In the genomic region with DNA sequence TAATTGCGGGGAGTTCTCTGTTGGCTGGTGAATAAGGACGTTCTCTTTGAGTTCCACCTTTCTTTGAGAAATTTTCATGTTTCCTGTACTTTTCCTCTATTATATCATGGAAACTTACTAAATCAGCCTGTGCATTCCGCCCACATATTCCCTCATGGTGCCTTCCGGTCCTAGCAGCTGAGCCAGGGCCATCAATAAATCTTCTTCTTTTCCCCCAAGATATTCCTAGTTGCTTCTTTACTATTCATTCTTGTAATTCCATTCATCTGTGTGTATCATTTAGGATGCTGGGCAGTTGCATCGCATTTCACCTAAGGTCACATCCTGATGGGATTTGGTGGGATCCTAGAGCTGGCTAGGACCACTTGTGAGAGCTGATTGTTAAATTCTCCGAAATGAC, we compare ENCODE assay signal across 21 cellular contexts.
DNase-seq lines count a peak whose midpoint lies in the region; ATAC-seq and TF ChIP-seq lines count a peak whose summit lies in the region.
"Had no signal": no experiment of that assay in that cellular context is flagged by ENCODE, and none has a peak within 500 bp of the region (broad histone marks: within the 10 kb centered on the region; RNA-seq: fewer than 3 reads in every experiment).

No MANE protein-coding gene starts in this region.

- H3K36me3 Mint-ChIP-seq in activated T-cell treated with anti-CD3 and anti-CD28 coated beads, Interleukin-2, amount 50 U/mL, for 72 hours (ENCODE audit: insufficient read depth in 2 of 2) = no peaks in the 10 kb centered on the region
- H3K36me3 Mint-ChIP-seq: CD4-positive, CD25-positive, alpha-beta regulatory T cell had no signal

- no peaks in the 10 kb centered on the region for H3K9me3 Mint-ChIP-seq in activated T-cell treated with anti-CD3 and anti-CD28 coated beads, Interleukin-2, amount 50 U/mL, for 72 hours

- no peaks in the 10 kb centered on the region for H3K27me3 ChIP-seq in A673 (replicated peaks; ENCODE audit: insufficient read depth, low read depth, low read length, poor library complexity)
- H3K27me3 ChIP-seq: SJSA1 had no signal

- no peak for TF ChIP-seq CTCF in A673 (conservative IDR thresholded peaks at IDR 0.05; ENCODE audit: low read depth, low read length)

- intact Hi-C loops in A673 (cut with micrococcal nuclease; ENCODE audit: unreplicated experiment) (no loop called here), sciatic nerve (cut with DNase I) (no loop called here)

- no peaks in the 10 kb centered on the region for H3K36me3 ChIP-seq in A673 (ENCODE audit: insufficient read depth, low read length, poor library complexity, severe bottlenecking)
- H3K36me3 ChIP-seq: SJSA1 had no signal

- H3K4me1 ChIP-seq in A673 (ENCODE audit: insufficient read depth, low read length, poor library complexity, severe bottlenecking) = peaks cover 17% of the 10 kb centered on the region

- peak; percentile 35 for ATAC-seq in sciatic nerve
- ATAC-seq in activated T-cell treated with anti-CD3 and anti-CD28 coated beads, Interleukin-2, amount 50 U/mL, for 72 hours (replicated peaks in 1 of 2) = no peak
- ATAC-seq: GM12878 had no signal

- DNase-seq in A673 (ENCODE audit: low spot score) = peak; percentile 83
- peak; percentile 2 for DNase-seq in HCEC 1CT
- DNase-seq in amniotic epithelial cell (ENCODE audit: low read depth) = peak; percentile 66
- DNase-seq in sciatic nerve (ENCODE audit: low spot score) = no peak
- DNase-seq in GOT3 (lab: John Stamatoyannopoulos, UW) = no peak
- no peak for DNase-seq in HuH-7 (ENCODE audit: low spot score)
- DNase-seq in activated effector memory CD4-positive, alpha-beta T cell treated with anti-CD3 and anti-CD28 coated beads, Interleukin-2, amount 50 U/mL, for 16 hours = no peak
- DNase-seq in activated T-cell treated with anti-CD3 and anti-CD28 coated beads, Interleukin-2, amount 50 U/mL, for 72 hours = no peak
- DNase-seq: 8988T; CD4-positive, CD25-positive, alpha-beta regulatory T cell; KG1; NCI-H1105 treated with DMSO at 0.1 percent for 48 hours; NCI-H1694; NCI-H2081; NCI-H2171 treated with DMSO at 0.1 percent for 48 hours; NCI-H446; NCI-H526; OCI-M1; T-helper 1 cell had no signal

- H3K27me3 Mint-ChIP-seq in activated T-cell treated with anti-CD3 and anti-CD28 coated beads, Interleukin-2, amount 50 U/mL, for 72 hours (ENCODE audit: low read depth) = no peaks in the 10 kb centered on the region
- H3K27me3 Mint-ChIP-seq: CD4-positive, CD25-positive, alpha-beta regulatory T cell had no signal

- CTCF ChIA-PET in A673 (lab: Charles Lee) = no interaction called here

- POLR2A ChIA-PET in A673 (lab: Charles Lee; ENCODE audit: low non-redundant PET) = interaction anchor here (0.8 kb wide), 1 partner anchor 20 kb away, joined by 3 read pairs; no protein-coding TSS in a partner anchor

- BruUV-seq in A673 (replicated peaks; lab: Mats Ljungman, UMichigan) = no TSS peak

- no peak overlapping the region for H3K27ac Mint-ChIP-seq in activated T-cell treated with anti-CD3 and anti-CD28 coated beads, Interleukin-2, amount 50 U/mL, for 72 hours
- H3K27ac Mint-ChIP-seq: CD4-positive, CD25-positive, alpha-beta regulatory T cell had no signal

- no peaks in the 10 kb centered on the region for H3K4me1 Mint-ChIP-seq in activated T-cell treated with anti-CD3 and anti-CD28 coated beads, Interleukin-2, amount 50 U/mL, for 72 hours (ENCODE audit: low read depth)

- H3K9me3 ChIP-seq in A673 (ENCODE audit: low read depth, low read length, poor library complexity, severe bottlenecking) = no peaks in the 10 kb centered on the region
- H3K9me3 ChIP-seq: SJSA1 had no signal

- peak overlapping the region; percentile 70 for H3K27ac ChIP-seq in A673 (ENCODE audit: low read depth, low read length, poor library complexity, severe bottlenecking)
- H3K27ac ChIP-seq: SJSA1 had no signal

- H3K4me3 ChIP-seq in A673 (ENCODE audit: low read depth, low read length, poor library complexity, severe bottlenecking) = no peak overlapping the region
- H3K4me3 ChIP-seq: GM12878, SJSA1 had no signal

- no peak overlapping the region for H3K4me3 Mint-ChIP-seq in activated T-cell treated with anti-CD3 and anti-CD28 coated beads, Interleukin-2, amount 50 U/mL, for 72 hours
- H3K4me3 Mint-ChIP-seq: CD4-positive, CD25-positive, alpha-beta regulatory T cell had no signal

Comparison
In these comparisons a context has a peak if more than half of its experiments do, and no peak if none do; other contexts are left out.
1. DNase-seq: peak in A673 (single experiment), HCEC 1CT (single experiment) and amniotic epithelial cell (single experiment); none in sciatic nerve (single experiment), GOT3 (single experiment), HuH-7 (single experiment), activated effector memory CD4-positive, alpha-beta T cell treated with anti-CD3 and anti-CD28 coated beads, Interleukin-2, amount 50 U/mL, for 16 hours (single experiment) and activated T-cell treated with anti-CD3 and anti-CD28 coated beads, Interleukin-2, amount 50 U/mL, for 72 hours (0 of 2).